ENCODE assay signal across 8 cellular contexts in genomic region chr7:100478966-100479660, GRCh38. TPM values are rescaled to one million over a fixed set of nuclear protein-coding genes. Genes with fewer than 3 reads are reported as not detected.
DNase-seq lines count a peak whose midpoint lies in the region; ATAC-seq and TF ChIP-seq lines count a peak whose summit lies in the region.

Gene TSC22D4 (minus strand): TSS chr7:100479214. CDS start chr7:100478038, 1,176 bp downstream.

- TF ChIP-seq CTCF in LNCaP clone FGC (IDR thresholded peaks at IDR 0.05; ENCODE audit: control insufficient read depth, extremely low read depth, insufficient read depth) (no peak), RWPE2 (IDR thresholded peaks at IDR 0.05; ENCODE audit: poor library complexity, severe bottlenecking) (no peak), fibroblast of lung (conservative IDR thresholded peaks at IDR 0.05 in 1 of 2, IDR thresholded peaks at IDR 0.05 in 1 of 2; ENCODE audit: low read depth in 1 of 2, low read length in 2 of 2) (no peak)

- peak within 1 kb of the TSS; percentile 69 for H2AFZ ChIP-seq in fibroblast of lung (ENCODE audit: low read length)

- peaks cover 11% of the 10 kb centered on the region for H3K36me3 ChIP-seq in RWPE2 (ENCODE audit: low read depth)
- peaks cover 2% of the 10 kb centered on the region for H3K36me3 ChIP-seq in fibroblast of lung (ENCODE audit: control insufficient read depth, insufficient read depth, low read length)
- peaks cover 5 to 44% (median 7%) of the 10 kb centered on the region in 3 experiments for H3K36me3 ChIP-seq in naive thymus-derived CD4-positive, alpha-beta T cell (ENCODE audit: control insufficient read depth in 2 of 3, insufficient read depth in 3 of 3, low read length in 3 of 3)

- peak; percentile 94 for DNase-seq in DMS53 (lab: John Stamatoyannopoulos, UW)
- DNase-seq in LNCaP clone FGC (ENCODE audit: low read depth) = peak; percentile 74
- DNase-seq in RWPE2 (ENCODE audit: low spot score) = peak; percentile 91
- peak; percentile 94 to 96 for DNase-seq in fibroblast of lung (ENCODE audit: low read depth in 2 of 2)
- DNase-seq in naive thymus-derived CD4-positive, alpha-beta T cell = peak; percentile 82 to 96 (median 95)
- peak; percentile 79 to 95 for DNase-seq in stimulated activated effector memory CD8-positive, alpha-beta T cell treated with anti-CD3 and anti-CD28 coated beads, Interleukin-12 subunit alpha, Interleukin-12 subunit beta, amount 100 ng/mL, for 72 hours (ENCODE audit: low spot score in 2 of 2)

- H3K27me3 ChIP-seq in RWPE2 (ENCODE audit: insufficient read depth, poor library complexity, severe bottlenecking) = no peaks in the 10 kb centered on the region
- H3K27me3 ChIP-seq in fibroblast of lung (ENCODE audit: control insufficient read depth, insufficient read depth, low read length) = no peaks in the 10 kb centered on the region
- no peaks in the 10 kb centered on the region for H3K27me3 ChIP-seq in naive thymus-derived CD4-positive, alpha-beta T cell (ENCODE audit: control insufficient read depth in 2 of 2, insufficient read depth in 2 of 2, low read length in 2 of 2)

- POLR2A ChIA-PET in naive thymus-derived CD4-positive, alpha-beta T cell (lab: Charles Lee) = interaction anchor here (0.6 to 3.8 kb wide), 19 partner anchors 9 to 373 kb away, joined by 3 to 25 read pairs (median 4); partner anchors contain the start of genes FBXO24, LRCH4, MEPCE and MOSPD3

- H3K9me3 ChIP-seq in RWPE2 (ENCODE audit: severe bottlenecking) (no peaks in the 10 kb centered on the region), fibroblast of lung (ENCODE audit: control insufficient read depth, insufficient read depth, low read depth, low read length) (no peaks in the 10 kb centered on the region)
- no peaks in the 10 kb centered on the region for H3K9me3 ChIP-seq in naive thymus-derived CD4-positive, alpha-beta T cell (ENCODE audit: control insufficient read depth in 2 of 3, low read length in 3 of 3)

- H3K4me3 ChIP-seq in LNCaP clone FGC (ENCODE audit: low read depth, low read length) (peak within 1 kb of the TSS; percentile 96), RWPE2 (ENCODE audit: severe bottlenecking) (peak within 1 kb of the TSS; percentile 84), fibroblast of lung (replicated peaks in 1 of 4; ENCODE audit: control extremely low read depth in 1 of 4, insufficient read depth in 1 of 4, low read depth in 3 of 4, low read length in 4 of 4) (peak within 1 kb of the TSS; percentile 93 to 95 (median 93))
- H3K4me3 ChIP-seq in naive thymus-derived CD4-positive, alpha-beta T cell (ENCODE audit: low read length) = peak within 1 kb of the TSS; percentile 97

- H3K4me1 Mint-ChIP-seq in activated T-helper 17 cell treated with anti-CD3 and anti-CD28 coated beads, Interleukin-2, amount 50 U/mL, for 72 hours = peaks cover 16% of the 10 kb centered on the region
- H3K4me1 Mint-ChIP-seq in naive thymus-derived CD4-positive, alpha-beta T cell = peaks cover 25 to 63% (median 38%) of the 10 kb centered on the region in 7 donors
- H3K4me1 Mint-ChIP-seq in stimulated activated effector memory CD8-positive, alpha-beta T cell treated with anti-CD3 and anti-CD28 coated beads, Interleukin-12 subunit alpha, Interleukin-12 subunit beta, amount 100 ng/mL, for 72 hours = peaks cover 34% of the 10 kb centered on the region

- no peaks in the 10 kb centered on the region for H3K9me3 Mint-ChIP-seq in activated T-helper 17 cell treated with anti-CD3 and anti-CD28 coated beads, Interleukin-2, amount 50 U/mL, for 72 hours
- peaks cover 0 to 4% (median 0%) of the 10 kb centered on the region in 11 donors for H3K9me3 Mint-ChIP-seq in naive thymus-derived CD4-positive, alpha-beta T cell
- H3K9me3 Mint-ChIP-seq in stimulated activated effector memory CD8-positive, alpha-beta T cell treated with anti-CD3 and anti-CD28 coated beads, Interleukin-12 subunit alpha, Interleukin-12 subunit beta, amount 100 ng/mL, for 72 hours = no peaks in the 10 kb centered on the region

- peaks cover 50% of the 10 kb centered on the region for H3K36me3 Mint-ChIP-seq in activated T-helper 17 cell treated with anti-CD3 and anti-CD28 coated beads, Interleukin-2, amount 50 U/mL, for 72 hours (ENCODE audit: low read depth)
- H3K36me3 Mint-ChIP-seq in naive thymus-derived CD4-positive, alpha-beta T cell = peaks cover 5 to 18% (median 5%) of the 10 kb centered on the region in 5 donors
- H3K36me3 Mint-ChIP-seq in stimulated activated effector memory CD8-positive, alpha-beta T cell treated with anti-CD3 and anti-CD28 coated beads, Interleukin-12 subunit alpha, Interleukin-12 subunit beta, amount 100 ng/mL, for 72 hours = peaks cover 50% of the 10 kb centered on the region

- intact Hi-C loops in naive thymus-derived CD4-positive, alpha-beta T cell (cut with micrococcal nuclease) = loop anchor here (1.0 to 5.0 kb wide), 18 partner anchors 10 to 373 kb away; partner anchors contain the start of genes AGFG2 (in 2 of the 2), FBXO24 (in 2 of the 2), LRCH4 (in 2 of the 2) and MEPCE (in 2 of the 2)

- H3K4me1 ChIP-seq in RWPE2 (ENCODE audit: insufficient read depth, poor library complexity, severe bottlenecking) (no peaks in the 10 kb centered on the region), fibroblast of lung (ENCODE audit: control insufficient read depth, extremely low read depth, insufficient read depth, low read length) (peaks cover 11% of the 10 kb centered on the region)
- peaks cover 42 to 51% of the 10 kb centered on the region in 2 donors for H3K4me1 ChIP-seq in naive thymus-derived CD4-positive, alpha-beta T cell (ENCODE audit: control insufficient read depth in 2 of 2, insufficient read depth in 2 of 2, low read length in 2 of 2)

- CTCF ChIA-PET in naive thymus-derived CD4-positive, alpha-beta T cell (lab: Charles Lee) = interaction anchor here (0.6 to 5.9 kb wide), 7 partner anchors 9 to 245 kb away, joined by 3 to 35 read pairs (median 5); partner anchors contain the start of genes FBXO24 and LRCH4

- peak within 1 kb of the TSS; percentile 64 for H3K27ac ChIP-seq in RWPE2 (ENCODE audit: poor library complexity, severe bottlenecking)
- H3K27ac ChIP-seq in fibroblast of lung (ENCODE audit: insufficient read depth, low read length) = peak within 1 kb of the TSS; percentile 76
- peak within 1 kb of the TSS; percentile 87 for H3K27ac ChIP-seq in naive thymus-derived CD4-positive, alpha-beta T cell (ENCODE audit: low read depth, low read length)

- H3K4me3 Mint-ChIP-seq in activated T-helper 17 cell treated with anti-CD3 and anti-CD28 coated beads, Interleukin-2, amount 50 U/mL, for 72 hours = peak within 1 kb of the TSS; percentile 87
- H3K4me3 Mint-ChIP-seq in naive thymus-derived CD4-positive, alpha-beta T cell = peak within 1 kb of the TSS; percentile 92 to 100 (median 98)
- H3K4me3 Mint-ChIP-seq in stimulated activated effector memory CD8-positive, alpha-beta T cell treated with anti-CD3 and anti-CD28 coated beads, Interleukin-12 subunit alpha, Interleukin-12 subunit beta, amount 100 ng/mL, for 72 hours = peak within 1 kb of the TSS; percentile 99

- H3K27ac Mint-ChIP-seq in activated T-helper 17 cell treated with anti-CD3 and anti-CD28 coated beads, Interleukin-2, amount 50 U/mL, for 72 hours = peak within 1 kb of the TSS; percentile 85
- peak within 1 kb of the TSS; percentile 80 to 98 (median 93) for H3K27ac Mint-ChIP-seq in naive thymus-derived CD4-positive, alpha-beta T cell
- H3K27ac Mint-ChIP-seq in stimulated activated effector memory CD8-positive, alpha-beta T cell treated with anti-CD3 and anti-CD28 coated beads, Interleukin-12 subunit alpha, Interleukin-12 subunit beta, amount 100 ng/mL, for 72 hours = peak within 1 kb of the TSS; percentile 89

- ATAC-seq in GM21786 (IDR thresholded peaks at IDR 0.05; ENCODE audit: unreplicated experiment) (peak; percentile 54), RWPE2 (ENCODE audit: low read depth) (peak; percentile 81)
- peak; percentile 88 for ATAC-seq in activated T-helper 17 cell treated with anti-CD3 and anti-CD28 coated beads, Interleukin-2, amount 50 U/mL, for 72 hours (replicated peaks)
- ATAC-seq in naive thymus-derived CD4-positive, alpha-beta T cell = peak; percentile 83
- ATAC-seq in stimulated activated effector memory CD8-positive, alpha-beta T cell treated with anti-CD3 and anti-CD28 coated beads, Interleukin-12 subunit alpha, Interleukin-12 subunit beta, amount 100 ng/mL, for 72 hours = peak; percentile 85

- peak within 1 kb of the TSS; percentile 82 for H3K9ac ChIP-seq in fibroblast of lung (ENCODE audit: insufficient read depth, low read length)

- H3K27me3 Mint-ChIP-seq in activated T-helper 17 cell treated with anti-CD3 and anti-CD28 coated beads, Interleukin-2, amount 50 U/mL, for 72 hours = no peaks in the 10 kb centered on the region
- H3K27me3 Mint-ChIP-seq in naive thymus-derived CD4-positive, alpha-beta T cell = peaks cover 0 to 2% (median 0%) of the 10 kb centered on the region in 5 donors

- no peaks in the 10 kb centered on the region for H4K20me1 ChIP-seq in fibroblast of lung (ENCODE audit: control insufficient read depth, extremely low read depth, insufficient read depth, low read length)

- peak within 1 kb of the TSS; percentile 90 for H3K4me2 ChIP-seq in fibroblast of lung (ENCODE audit: extremely low read depth, insufficient read depth, low read length)

- peaks cover 42% of the 10 kb centered on the region for H3K79me2 ChIP-seq in fibroblast of lung (ENCODE audit: control insufficient read depth, insufficient read depth, low read length)

RNA-seq across cellular contexts. Expression of gene TSC22D4, which starts in this region (rescaled TPM):
- 100 to 1,000 TPM in 1 of 2 donors, 10 to 100 TPM in 1; 88.5 to 163 TPM for total RNA-seq in activated T-helper 17 cell treated with anti-CD3 and anti-CD28 coated beads, Interleukin-2, amount 50 U/mL, for 72 hours
- total RNA-seq in fibroblast of lung = 15.2 and 21.1 TPM in 2 replicates
- 13.2 and 15.3 TPM in 2 replicates for polyA plus RNA-seq in fibroblast of lung
- 25.5 and 29.3 TPM in 2 replicates for polyA plus RNA-seq in fibroblast of lung (2012)
- polyA minus RNA-seq in fibroblast of lung (ENCODE audit: low replicate concordance) = 24.8 and 29.4 TPM in 2 replicates
- 100 to 1,000 TPM in 4 of 5 experiments, 10 to 100 TPM in 1; 75.6 to 124 (median 115) TPM for total RNA-seq in naive thymus-derived CD4-positive, alpha-beta T cell
- 10 to 100 TPM; 23.7 to 30.1 TPM for polyA plus RNA-seq in naive thymus-derived CD4-positive, alpha-beta T cell

Comparison
In these comparisons a context has a peak if more than half of its experiments do, and no peak if none do; other contexts are left out.
1. Peak in every context shown above with its lines: DNase-seq, ATAC-seq, H3K4me3 ChIP-seq and H3K27ac ChIP-seq.